8 cellular contexts compared by ENCODE assay signal in the genomic region with DNA sequence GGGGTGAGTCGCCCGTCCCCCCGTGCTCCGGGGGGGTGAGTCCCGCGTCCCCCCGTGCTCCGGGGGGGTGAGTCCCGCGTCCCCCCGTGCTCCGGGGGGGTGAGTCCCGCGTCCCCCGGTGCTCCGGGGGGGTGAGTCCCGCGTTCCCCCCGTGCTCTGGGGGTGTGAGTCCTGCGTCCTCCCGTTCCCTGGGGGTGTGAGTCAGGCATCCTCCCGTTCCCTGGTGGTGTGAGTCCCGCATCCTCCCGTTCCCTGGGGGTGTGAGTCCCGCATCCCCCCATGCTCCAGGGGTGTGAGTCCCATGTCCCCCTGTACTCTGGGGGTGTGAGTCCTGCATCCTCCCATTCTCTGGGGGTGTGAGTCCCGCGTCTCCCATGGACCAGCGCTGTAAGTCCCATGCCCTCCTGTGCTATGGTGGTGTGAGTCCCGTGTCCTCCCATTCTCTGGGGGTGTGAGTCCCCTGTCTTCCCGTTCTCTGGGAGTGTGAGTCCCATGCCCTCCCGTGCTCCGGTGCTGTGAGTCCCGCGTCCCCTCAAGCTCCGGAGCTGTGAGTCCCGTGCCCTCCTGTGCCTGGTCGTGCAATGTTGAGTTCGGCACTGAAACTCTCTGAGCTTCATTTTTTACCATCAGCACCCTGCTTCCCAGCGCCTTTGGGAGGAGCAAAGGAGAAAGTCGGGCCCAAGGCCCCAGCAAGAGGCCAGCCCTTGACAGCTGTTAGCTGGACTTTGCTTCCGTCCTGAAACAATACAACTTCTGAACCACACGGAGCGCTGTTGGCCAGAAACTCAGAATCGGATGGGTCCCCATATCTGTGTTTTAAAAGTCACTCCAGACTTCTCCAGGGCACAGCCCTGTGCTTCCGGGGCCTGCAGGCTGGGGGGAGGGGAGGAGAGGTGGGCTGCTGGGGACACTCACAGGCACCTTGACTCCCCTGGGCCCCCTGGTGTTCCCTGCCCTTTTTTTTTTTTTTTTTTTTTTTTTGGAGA. TPM values are rescaled to one million over a fixed set of nuclear protein-coding genes. Genes with fewer than 3 reads are reported as not detected.
DNase-seq lines count a peak whose midpoint lies in the region; ATAC-seq and TF ChIP-seq lines count a peak whose summit lies in the region.

No MANE protein-coding gene starts in this region.

- intact Hi-C loops in posterior cingulate gyrus (cut with DNase I) = no loop called here

- TF ChIP-seq CTCF in MM.1S (IDR thresholded peaks at IDR 0.05; ENCODE audit: low read length) (0 out of 2 replicates have a peak, but pooled peaks have one; percentile 13), foreskin keratinocyte (conservative IDR thresholded peaks at IDR 0.05) (peak; percentile 50), GM13976 (IDR thresholded peaks at IDR 0.05; ENCODE audit: borderline replicate concordance, control extremely low read depth, extremely low read depth, insufficient read depth, missing control alignments) (no peak)

- H3K9me3 ChIP-seq in MM.1S (replicated peaks; ENCODE audit: insufficient read depth, low read length) = no peaks in the 10 kb centered on the region

- H3K79me2 ChIP-seq in MM.1S (ENCODE audit: low read length) = no peaks in the 10 kb centered on the region

- no peaks in the 10 kb centered on the region for H4K20me1 ChIP-seq in MM.1S (ENCODE audit: insufficient read depth, low read length)

- ATAC-seq in foreskin keratinocyte (peak; percentile 20), HG03521 (IDR thresholded peaks at IDR 0.05; ENCODE audit: unreplicated experiment) (no peak), GM21390 (IDR thresholded peaks at IDR 0.05; ENCODE audit: unreplicated experiment) (no peak)

- no peaks in the 10 kb centered on the region for H3K36me3 ChIP-seq in MM.1S (replicated peaks; ENCODE audit: insufficient read depth, low read length)

- no peak overlapping the region for H3K4me2 ChIP-seq in MM.1S (ENCODE audit: low read depth, low read length)

- H3K27me3 ChIP-seq in MM.1S (replicated peaks; ENCODE audit: insufficient read depth, low read length) (no peaks in the 10 kb centered on the region), foreskin keratinocyte (peaks cover 17% of the 10 kb centered on the region)

- H3K4me3 ChIP-seq in MM.1S (ENCODE audit: low read length) = no peak overlapping the region

- H3K4me1 ChIP-seq in MM.1S (ENCODE audit: low read length) (peaks cover 26% of the 10 kb centered on the region), foreskin keratinocyte (no peaks in the 10 kb centered on the region)

- H2AFZ ChIP-seq in MM.1S (ENCODE audit: low read length) = no peak overlapping the region

- peak; percentile 66 for DNase-seq in EH (ENCODE audit: low read depth)
- no peak for DNase-seq in MM.1S
- DNase-seq in SKM-1 treated with dmso at 0.1 percent for 144 hours (lab: John Stamatoyannopoulos, UW; ENCODE audit: unreplicated experiment) = peak; percentile 61
- peak in 1 of 2 donors; percentile 13 for DNase-seq in foreskin keratinocyte
- peak in 6 of 10 donors; percentile 25 to 78 (median 34) for DNase-seq in posterior cingulate gyrus
- DNase-seq in GM13976 (ENCODE audit: low spot score) = no peak

- H3K9ac ChIP-seq in MM.1S (ENCODE audit: low read length) = no peak overlapping the region

- no peaks in the 10 kb centered on the region for H3K9me2 ChIP-seq in MM.1S (replicated peaks; ENCODE audit: insufficient read depth, low read length)

- in situ Hi-C loops in GM13976 (cut with MboI; ENCODE audit: low sequenced_read_pairs, unreplicated experiment) = loop anchor here (25.0 kb wide), 1 partner anchor 371 kb away; no protein-coding TSS in a partner anchor

- peaks cover 23% of the 10 kb centered on the region for H3F3A ChIP-seq in MM.1S (ENCODE audit: insufficient read depth, low read length)

- H3K27ac ChIP-seq in MM.1S (ENCODE audit: low read length) (no peak overlapping the region), foreskin keratinocyte (no peak overlapping the region)

RNA-seq across cellular contexts. Expression of gene ZC3H18, which starts 11.5 kb away (rescaled TPM):
- total RNA-seq in foreskin keratinocyte = 28.9 and 34.9 TPM in 2 replicates
- 25.9 and 29.7 TPM in 2 replicates for polyA plus RNA-seq in foreskin keratinocyte

Comparison
In these comparisons a context has a peak if more than half of its experiments do, and no peak if none do; other contexts are left out.
1. DNase-seq: peak in EH (single experiment), SKM-1 treated with dmso at 0.1 percent for 144 hours (single experiment) and posterior cingulate gyrus (6 of 10); none in MM.1S (single experiment) and GM13976 (single experiment).